2 cellular contexts compared by ENCODE assay signal in genomic region chr1:21352586-21352985, GRCh38.
TF ChIP-seq lines count a peak whose summit lies in the region.

No MANE protein-coding gene starts in this region.

TF ChIP-seq in HEK293, 187 proteins besides CTCF, POLR2A, EP300 and RAD21 (continued from another document):
- TF ChIP-seq, protein P1, sequence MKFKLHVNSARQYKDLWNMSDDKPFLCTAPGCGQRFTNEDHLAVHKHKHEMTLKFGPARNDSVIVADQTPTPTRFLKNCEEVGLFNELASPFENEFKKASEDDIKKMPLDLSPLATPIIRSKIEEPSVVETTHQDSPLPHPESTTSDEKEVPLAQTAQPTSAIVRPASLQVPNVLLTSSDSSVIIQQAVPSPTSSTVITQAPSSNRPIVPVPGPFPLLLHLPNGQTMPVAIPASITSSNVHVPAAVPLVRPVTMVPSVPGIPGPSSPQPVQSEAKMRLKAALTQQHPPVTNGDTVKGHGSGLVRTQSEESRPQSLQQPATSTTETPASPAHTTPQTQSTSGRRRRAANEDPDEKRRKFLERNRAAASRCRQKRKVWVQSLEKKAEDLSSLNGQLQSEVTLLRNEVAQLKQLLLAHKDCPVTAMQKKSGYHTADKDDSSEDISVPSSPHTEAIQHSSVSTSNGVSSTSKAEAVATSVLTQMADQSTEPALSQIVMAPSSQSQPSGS (tag by site-specific recombination; IDR thresholded peaks at IDR 0.05; ENCODE audit: low read depth) = peak; percentile 35
- no peak for TF ChIP-seq ZNF202 (tag by site-specific recombination; IDR thresholded peaks at IDR 0.05; ENCODE audit: borderline replicate concordance)
- no peak for TF ChIP-seq EGR2 (tag by site-specific recombination; IDR thresholded peaks at IDR 0.05; ENCODE audit: low read depth)
- no peak for TF ChIP-seq ZNF157 (tag by site-specific recombination; IDR thresholded peaks at IDR 0.05)
- TF ChIP-seq ZNF2 (tag by site-specific recombination; IDR thresholded peaks at IDR 0.05) = no peak

TF ChIP-seq in K562, 482 proteins besides CTCF, POLR2A, EP300 and RAD21 (continued from another document):
- TF ChIP-seq CEBPG (CRISPR knock-in tag; IDR thresholded peaks at IDR 0.05) = no peak
- peak; percentile 36 to 51; a peak in 3 of 4 replicates for TF ChIP-seq CEBPG (tag; conservative IDR thresholded peaks at IDR 0.05 in 1 of 2, IDR thresholded peaks at IDR 0.05 in 1 of 2)
- peak; percentile 69 for TF ChIP-seq ATF3 (IDR thresholded peaks at IDR 0.05)
- TF ChIP-seq ATF3 (CRISPR knock-in tag; conservative IDR thresholded peaks at IDR 0.05) = no peak
- TF ChIP-seq CHD4 (IDR thresholded peaks at IDR 0.05; ENCODE audit: insufficient read depth, insufficient replicate concordance, low read depth, low read length, poor library complexity, severe bottlenecking) = peak; percentile 48
- peak in 1 of 2 experiments; percentile 59; a peak in 1 of 4 replicates for TF ChIP-seq RCOR1 (IDR thresholded peaks at IDR 0.05; ENCODE audit: borderline replicate concordance in 1 of 2, low read depth in 2 of 2, low read length in 2 of 2)
- TF ChIP-seq SETDB1 (IDR thresholded peaks at IDR 0.05; ENCODE audit: low read length) = no peak
- peak; percentile 92 for TF ChIP-seq ADNP (tag; IDR thresholded peaks at IDR 0.05)
- TF ChIP-seq HDAC1 (IDR thresholded peaks at IDR 0.05) = 0 out of 4 replicates have a peak, but pooled peaks of 1 of the 2 experiments have one; percentile 22
